ENCODE assay signal across 22 cellular contexts in the genomic region with DNA sequence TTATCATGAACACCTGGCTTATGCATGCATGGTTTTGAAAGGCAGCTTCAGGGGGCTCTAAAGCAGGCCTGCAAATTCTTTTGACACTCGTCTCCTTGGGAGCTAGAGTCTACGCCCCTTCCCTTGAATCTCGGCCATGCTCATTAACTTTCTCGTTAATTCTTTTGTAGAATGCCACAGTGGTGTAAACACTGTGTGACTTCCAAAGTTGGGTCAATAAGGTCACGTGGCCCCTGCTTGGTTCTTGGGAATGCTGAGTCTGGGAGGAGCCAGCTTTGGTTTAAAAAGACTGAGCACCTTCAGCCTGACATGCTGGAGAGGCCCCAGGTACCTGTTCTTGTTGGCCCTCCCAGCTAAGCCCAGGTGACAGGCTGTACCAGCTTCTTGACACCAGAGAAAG.
DNase-seq lines count a peak whose midpoint lies in the region; ATAC-seq and TF ChIP-seq lines count a peak whose summit lies in the region.
"Had no signal": no experiment of that assay in that cellular context is flagged by ENCODE, and none has a peak within 500 bp of the region (broad histone marks: within the 10 kb centered on the region; RNA-seq: fewer than 3 reads in every experiment).

No MANE protein-coding gene starts in this region.

- TF ChIP-seq CTCF in GM23338 (conservative IDR thresholded peaks at IDR 0.05; ENCODE audit: low read depth in 2 of 2) = no peak
- TF ChIP-seq CTCF in fibroblast of villous mesenchyme (IDR thresholded peaks at IDR 0.05; ENCODE audit: insufficient read depth, low read depth, low read length) = no peak
- TF ChIP-seq CTCF in mesothelial cell of epicardium (IDR thresholded peaks at IDR 0.05; ENCODE audit: unreplicated experiment) = no peak
- no peak for TF ChIP-seq CTCF in upper lobe of left lung (IDR thresholded peaks at IDR 0.05)
- no peak for TF ChIP-seq CTCF in GM10248 (IDR thresholded peaks at IDR 0.05; ENCODE audit: control extremely low read depth, extremely low read depth, low read depth, missing control alignments)

- no peaks in the 10 kb centered on the region for H3K9me2 ChIP-seq in GM23338 (ENCODE audit: insufficient read depth)

- peaks cover 32% of the 10 kb centered on the region for H3K36me3 Mint-ChIP-seq in GM23338 (ENCODE audit: low read depth)
- H3K36me3 Mint-ChIP-seq in mesothelial cell of epicardium = peaks cover 30% of the 10 kb centered on the region

- peak overlapping the region; percentile 57; the same call in 1 of the 2 replicates for H3K27ac Mint-ChIP-seq in GM23338
- H3K27ac Mint-ChIP-seq in mesothelial cell of epicardium = peak overlapping the region; percentile 18
- H3K27ac Mint-ChIP-seq: CD4-positive, alpha-beta memory T cell had no signal

- H3K36me3 ChIP-seq in GM23338 (ENCODE audit: insufficient read depth) = no peaks in the 10 kb centered on the region; the same call in 1 of the 2 replicates
- no peaks in the 10 kb centered on the region for H3K36me3 ChIP-seq in NT2/D1 (ENCODE audit: insufficient read depth, insufficient read length, low read length)
- no peaks in the 10 kb centered on the region for H3K36me3 ChIP-seq in upper lobe of left lung
- H3K36me3 ChIP-seq: BE2C had no signal

- H3K4me1 ChIP-seq in GM23338 (ENCODE audit: insufficient read depth) = peaks cover 11% of the 10 kb centered on the region; the same call in 1 of the 2 replicates
- H3K4me1 ChIP-seq in NT2/D1 (ENCODE audit: insufficient read depth, insufficient read length) = peaks cover 5% of the 10 kb centered on the region
- H3K4me1 ChIP-seq in upper lobe of left lung = no peaks in the 10 kb centered on the region
- H3K4me1 ChIP-seq: BE2C had no signal

- no peaks in the 10 kb centered on the region for H3K9me3 ChIP-seq in NT2/D1 (ENCODE audit: insufficient read depth, low read length)
- no peaks in the 10 kb centered on the region for H3K9me3 ChIP-seq in upper lobe of left lung
- H3K9me3 ChIP-seq: BE2C had no signal

- no peak overlapping the region for H3K9ac ChIP-seq in NT2/D1 (ENCODE audit: insufficient read length, low read depth)
- H3K9ac ChIP-seq: KMS-11 had no signal

- H3K9me3 Mint-ChIP-seq in GM23338 (peaks cover 14% of the 10 kb centered on the region), mesothelial cell of epicardium (peaks cover 4% of the 10 kb centered on the region)

- POLR2A ChIA-PET in GM10248 (lab: Yijun Ruan, JAX) = no interaction called here

- H3K4me3 ChIP-seq in GM23338 (no peak overlapping the region), NT2/D1 (ENCODE audit: insufficient read length, low read depth) (no peak overlapping the region), fibroblast of villous mesenchyme (ENCODE audit: low read depth, low read length) (no peak overlapping the region), upper lobe of left lung (no peak overlapping the region)

- H3K79me2 ChIP-seq in GM23338 (replicated peaks; ENCODE audit: insufficient read depth) = peaks cover 3% of the 10 kb centered on the region; the same call in 1 of the 2 replicates

- CTCF ChIA-PET in GM10248 (lab: Yijun Ruan, JAX) = no interaction called here

- no peak overlapping the region for H2AFZ ChIP-seq in GM23338

- 75 to 76% methylated on average over 5 of the region's 5 CpGs for WGBS in upper lobe of left lung, 2 donors

- H3K4me3 Mint-ChIP-seq in GM23338 (no peak overlapping the region), mesothelial cell of epicardium (no peak overlapping the region)
- H3K4me3 Mint-ChIP-seq: CD4-positive, alpha-beta memory T cell had no signal

- H3K27me3 Mint-ChIP-seq in GM23338 (ENCODE audit: insufficient read depth, low read depth, poor library complexity) (peaks cover 6% of the 10 kb centered on the region), mesothelial cell of epicardium (ENCODE audit: low read depth) (no peaks in the 10 kb centered on the region)
- H3K27me3 Mint-ChIP-seq: CD4-positive, alpha-beta memory T cell had no signal

- no peak for TF ChIP-seq EP300 in upper lobe of left lung (IDR thresholded peaks at IDR 0.05)

- H3K27ac ChIP-seq in GM23338 (ENCODE audit: low read depth) = peak overlapping the region; percentile 74
- H3K27ac ChIP-seq in upper lobe of left lung = no peak overlapping the region
- H3K27ac ChIP-seq: KMS-11 had no signal

- peak; percentile 26 for DNase-seq in GM23338 (ENCODE audit: low spot score)
- DNase-seq in NT2/D1 (ENCODE audit: low read depth, low spot score) = peak; percentile 50
- DNase-seq in fibroblast of villous mesenchyme (ENCODE audit: low read depth) = peak; percentile 4
- DNase-seq in mesothelial cell of epicardium (ENCODE audit: low spot score in 2 of 2, unreplicated experiment in 2 of 2) = no peak
- DNase-seq in upper lobe of left lung = no peak
- no peak for DNase-seq in GM10248 (ENCODE audit: extremely low spot score)
- DNase-seq: 8988T; BE2C; Calu3; CD4-positive, alpha-beta memory T cell; DMS53; MM.1S; NCI-H1105; NCI-H1694; NCI-H2107; NCI-H2227 treated with DMSO at 0.1 percent for 48 hours; NCI-H526; OCI-M1; SHP77 treated with DMSO at 0.1 percent for 48 hours had no signal

- H3F3A ChIP-seq in GM23338 (replicated peaks; ENCODE audit: low read depth) = 0 out of 2 replicates have a peak, but pooled peaks cover 4% of the 10 kb centered on the region

- H3K4me1 Mint-ChIP-seq in GM23338 = peaks cover 12% of the 10 kb centered on the region
- peaks cover 9% of the 10 kb centered on the region for H3K4me1 Mint-ChIP-seq in mesothelial cell of epicardium

- ATAC-seq in GM23338 = peak; percentile 75
- no peak for ATAC-seq in GM18858 (IDR thresholded peaks at IDR 0.05; ENCODE audit: unreplicated experiment)
- no peak for ATAC-seq in upper lobe of left lung (ENCODE audit: low FRiP score in 2 of 2)
- no peak for ATAC-seq in GM21381 (IDR thresholded peaks at IDR 0.05; ENCODE audit: unreplicated experiment)

- no peaks in the 10 kb centered on the region for H4K20me1 ChIP-seq in GM23338 (replicated peaks; ENCODE audit: insufficient read depth)

- H3K27me3 ChIP-seq in GM23338 (ENCODE audit: insufficient read depth) (no peaks in the 10 kb centered on the region), NT2/D1 (ENCODE audit: insufficient read depth, insufficient read length) (peaks cover 5% of the 10 kb centered on the region), upper lobe of left lung (no peaks in the 10 kb centered on the region)
- H3K27me3 ChIP-seq: BE2C had no signal

- TF ChIP-seq POLR2A in upper lobe of left lung (IDR thresholded peaks at IDR 0.05) = no peak

- H3K4me2 ChIP-seq in GM23338 = no peak overlapping the region
- H3K4me2 ChIP-seq: KMS-11 had no signal

TF ChIP-seq in GM23338, 12 proteins besides CTCF, POLR2A, EP300 and RAD21 (continues in another document):
- TF ChIP-seq STAT1 (IDR thresholded peaks at IDR 0.05; ENCODE audit: unreplicated experiment) (no peak), CREB1 (CRISPR knock-in tag; IDR thresholded peaks at IDR 0.05; ENCODE audit: low read depth) (no peak), POLR2AphosphoS5 (IDR thresholded peaks at IDR 0.05; ENCODE audit: low read depth) (no peak), EZH2phosphoT487 (IDR thresholded peaks at IDR 0.05; ENCODE audit: unreplicated experiment) (no peak), NANOG (IDR thresholded peaks at IDR 0.05; ENCODE audit: borderline replicate concordance) (no peak)
- TF ChIP-seq, protein P1, sequence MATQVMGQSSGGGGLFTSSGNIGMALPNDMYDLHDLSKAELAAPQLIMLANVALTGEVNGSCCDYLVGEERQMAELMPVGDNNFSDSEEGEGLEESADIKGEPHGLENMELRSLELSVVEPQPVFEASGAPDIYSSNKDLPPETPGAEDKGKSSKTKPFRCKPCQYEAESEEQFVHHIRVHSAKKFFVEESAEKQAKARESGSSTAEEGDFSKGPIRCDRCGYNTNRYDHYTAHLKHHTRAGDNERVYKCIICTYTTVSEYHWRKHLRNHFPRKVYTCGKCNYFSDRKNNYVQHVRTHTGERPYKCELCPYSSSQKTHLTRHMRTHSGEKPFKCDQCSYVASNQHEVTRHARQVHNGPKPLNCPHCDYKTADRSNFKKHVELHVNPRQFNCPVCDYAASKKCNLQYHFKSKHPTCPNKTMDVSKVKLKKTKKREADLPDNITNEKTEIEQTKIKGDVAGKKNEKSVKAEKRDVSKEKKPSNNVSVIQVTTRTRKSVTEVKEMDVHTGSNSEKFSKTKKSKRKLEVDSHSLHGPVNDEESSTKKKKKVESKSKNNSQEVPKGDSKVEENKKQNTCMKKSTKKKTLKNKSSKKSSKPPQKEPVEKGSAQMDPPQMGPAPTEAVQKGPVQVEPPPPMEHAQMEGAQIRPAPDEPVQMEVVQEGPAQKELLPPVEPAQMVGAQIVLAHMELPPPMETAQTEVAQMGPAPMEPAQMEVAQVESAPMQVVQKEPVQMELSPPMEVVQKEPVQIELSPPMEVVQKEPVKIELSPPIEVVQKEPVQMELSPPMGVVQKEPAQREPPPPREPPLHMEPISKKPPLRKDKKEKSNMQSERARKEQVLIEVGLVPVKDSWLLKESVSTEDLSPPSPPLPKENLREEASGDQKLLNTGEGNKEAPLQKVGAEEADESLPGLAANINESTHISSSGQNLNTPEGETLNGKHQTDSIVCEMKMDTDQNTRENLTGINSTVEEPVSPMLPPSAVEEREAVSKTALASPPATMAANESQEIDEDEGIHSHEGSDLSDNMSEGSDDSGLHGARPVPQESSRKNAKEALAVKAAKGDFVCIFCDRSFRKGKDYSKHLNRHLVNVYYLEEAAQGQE (IDR thresholded peaks at IDR 0.05; ENCODE audit: unreplicated experiment) = no peak

Comparison
In these comparisons a context has a peak if more than half of its experiments do, and no peak if none do; other contexts are left out.
1. DNase-seq: peak in GM23338 (single experiment), NT2/D1 (single experiment) and fibroblast of villous mesenchyme (single experiment); none in mesothelial cell of epicardium (0 of 2), upper lobe of left lung (0 of 2) and GM10248 (single experiment).